ENCODE assay signal across 11 cellular contexts in the genomic region with DNA sequence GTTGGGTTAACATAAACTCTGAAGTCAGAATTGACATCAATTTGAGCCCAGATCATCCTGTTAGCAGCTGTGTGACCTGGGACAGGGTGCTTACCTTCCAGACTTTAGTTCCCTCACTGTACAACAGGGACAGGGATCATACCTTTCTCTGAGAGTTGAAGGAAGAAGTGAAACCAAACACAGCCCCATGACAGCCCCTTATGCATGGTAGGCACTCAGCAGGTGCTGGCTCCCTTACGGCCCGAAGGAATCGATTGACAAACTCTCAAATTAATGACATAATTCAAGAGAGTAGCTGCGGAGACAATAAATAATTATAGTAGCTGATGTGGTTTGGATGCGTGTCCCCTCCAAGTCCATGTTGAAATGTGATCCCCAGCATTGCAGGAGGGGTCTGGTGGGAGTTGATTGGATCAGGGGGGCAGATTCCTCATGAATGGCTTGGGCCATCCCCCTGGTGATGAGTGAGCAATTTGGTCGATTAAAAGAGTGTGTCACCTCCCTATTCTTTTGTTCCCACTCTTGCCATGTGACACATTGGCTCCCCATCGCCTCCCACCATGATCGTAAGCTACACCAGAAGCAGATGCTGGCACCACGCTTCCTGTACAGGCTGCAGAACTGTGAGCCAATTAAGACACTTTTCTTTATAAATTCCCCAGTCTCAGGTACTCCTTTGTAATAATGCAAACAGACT.
DNase-seq lines count a peak whose midpoint lies in the region; ATAC-seq, FAIRE-seq and TF ChIP-seq lines count a peak whose summit lies in the region.
"Had no signal": no experiment of that assay in that cellular context is flagged by ENCODE, and none has a peak within 500 bp of the region (broad histone marks: within the 10 kb centered on the region; RNA-seq: fewer than 3 reads in every experiment).

No MANE protein-coding gene starts in this region.

- no peak for TF ChIP-seq CTCF in activated B cell treated with CpG ODN at 0.5 μM for 24 hours (IDR thresholded peaks at IDR 0.05)
- TF ChIP-seq CTCF in kidney (IDR thresholded peaks at IDR 0.05; ENCODE audit: borderline replicate concordance, extremely low read depth, insufficient read depth), result no peak

- no peak for FAIRE-seq in HTR-8/SVneo (lab: Jason Lieb, UNC)
- FAIRE-seq in kidney (lab: Jason Lieb, UNC), result no peak
- FAIRE-seq: astrocyte had no signal

- DNase-seq in activated CD4-positive, alpha-beta T cell treated with anti-CD3 and anti-CD28 coated beads for 4 hours, result peak; percentile 22 to 29
- DNase-seq in activated CD4-positive, alpha-beta T cell treated with anti-CD3 and anti-CD28 coated beads, Interleukin-2, amount 50 U/mL, for 1 hour, result no peak
- DNase-seq in NAMALWA (ENCODE audit: low spot score), result peak; percentile 82
- DNase-seq in activated B cell treated with CpG ODN at 0.5 μM for 24 hours, result no peak
- peak; percentile 37 for DNase-seq in stimulated activated CD4-positive, alpha-beta T cell treated with anti-CD3 and anti-CD28 coated beads, Interleukin-4, amount 100 ng/mL, for 1 hour
- DNase-seq in HTR-8/SVneo (ENCODE audit: insufficient read length, low spot score), result no peak
- no peak for DNase-seq in kidney
- no peak for DNase-seq in activated T-helper 2 cell treated with anti-CD3 and anti-CD28 coated beads, Interferon-gamma antibody, Interleukin-2, Interleukin-4, amounts not matched to agents 10 μg/mL and 5 μg/mL and 100 μg/mL, durations not matched to agents 14 hours and 24 hours and 36 hours (ENCODE audit: low spot score)
- DNase-seq: heart right ventricle had no signal

- H3K27ac Mint-ChIP-seq in activated B cell treated with CpG ODN at 0.5 μM for 24 hours, result peak overlapping the region; percentile 86
- H3K27ac Mint-ChIP-seq in activated T-helper 2 cell treated with anti-CD3 and anti-CD28 coated beads, Interferon-gamma antibody, Interleukin-2, Interleukin-4, amounts not matched to agents 10 μg/mL and 5 μg/mL and 100 μg/mL, durations not matched to agents 14 hours and 24 hours and 36 hours, result no peak overlapping the region

- H3K4me3 ChIP-seq in kidney (ENCODE audit: low read length in 2 of 2), result no peak overlapping the region
- H3K4me3 ChIP-seq: heart right ventricle had no signal

- no peaks in the 10 kb centered on the region for H3K36me3 ChIP-seq in kidney (ENCODE audit: control insufficient read depth in 1 of 2, insufficient read depth in 2 of 2, low read length in 2 of 2)

- H3K9me3 Mint-ChIP-seq in activated B cell treated with CpG ODN at 0.5 μM for 24 hours, result no peaks in the 10 kb centered on the region
- no peaks in the 10 kb centered on the region for H3K9me3 Mint-ChIP-seq in activated T-helper 2 cell treated with anti-CD3 and anti-CD28 coated beads, Interferon-gamma antibody, Interleukin-2, Interleukin-4, amounts not matched to agents 10 μg/mL and 5 μg/mL and 100 μg/mL, durations not matched to agents 14 hours and 24 hours and 36 hours

- no peaks in the 10 kb centered on the region for H3K36me3 Mint-ChIP-seq in activated B cell treated with CpG ODN at 0.5 μM for 24 hours (ENCODE audit: low read depth)
- peaks cover 4% of the 10 kb centered on the region for H3K36me3 Mint-ChIP-seq in activated T-helper 2 cell treated with anti-CD3 and anti-CD28 coated beads, Interferon-gamma antibody, Interleukin-2, Interleukin-4, amounts not matched to agents 10 μg/mL and 5 μg/mL and 100 μg/mL, durations not matched to agents 14 hours and 24 hours and 36 hours (ENCODE audit: low read depth)

- CTCF ChIA-PET in activated B cell treated with CpG ODN at 0.5 μM for 24 hours (lab: Charles Lee), result interaction anchor here (2.1 kb wide), 1 partner anchor 33 kb away, joined by 16 read pairs; no protein-coding TSS in a partner anchor

- no peak overlapping the region for H3K27ac ChIP-seq in kidney (ENCODE audit: low read depth in 2 of 2, low read length in 2 of 2)
- H3K27ac ChIP-seq: heart right ventricle, parathyroid adenoma had no signal

- H3K4me3 Mint-ChIP-seq in activated B cell treated with CpG ODN at 0.5 μM for 24 hours, result peak overlapping the region; percentile 59
- no peak overlapping the region for H3K4me3 Mint-ChIP-seq in activated T-helper 2 cell treated with anti-CD3 and anti-CD28 coated beads, Interferon-gamma antibody, Interleukin-2, Interleukin-4, amounts not matched to agents 10 μg/mL and 5 μg/mL and 100 μg/mL, durations not matched to agents 14 hours and 24 hours and 36 hours (ENCODE audit: low read depth)

- POLR2A ChIA-PET in activated B cell treated with CpG ODN at 0.5 μM for 24 hours (lab: Charles Lee), result interaction anchor here (0.7 to 2.1 kb wide), 4 partner anchors 33 to 73 kb away, joined by 3 to 14 read pairs (median 8); a partner anchor contains a TSS

- peak; percentile 74 for ATAC-seq in activated B cell treated with CpG ODN at 0.5 μM for 24 hours (ENCODE audit: low read depth)
- ATAC-seq: heart right ventricle had no signal

- H3K9me3 ChIP-seq in kidney (ENCODE audit: control insufficient read depth in 1 of 2, low read length in 2 of 2), result no peaks in the 10 kb centered on the region

- H3K9ac ChIP-seq in kidney (ENCODE audit: low read length in 2 of 2), result no peak overlapping the region
- H3K9ac ChIP-seq: parathyroid adenoma had no signal

- peaks cover 16 to 23% of the 10 kb centered on the region in 2 donors for H3K4me1 ChIP-seq in kidney (ENCODE audit: control insufficient read depth in 1 of 2, insufficient read depth in 1 of 2, low read depth in 1 of 2, low read length in 2 of 2)

- intact Hi-C loops in activated B cell treated with CpG ODN at 0.5 μM for 24 hours (cut with micrococcal nuclease), result loop anchor here (1.0 to 2.0 kb wide), 2 partner anchors 35 to 43 kb away; no protein-coding TSS in a partner anchor
- intact Hi-C loops in kidney (cut with DNase I), result no loop called here
- intact Hi-C loops in activated T-helper 2 cell treated with anti-CD3 and anti-CD28 coated beads, Interferon-gamma antibody, Interleukin-2, Interleukin-4, amounts not matched to agents 10 μg/mL and 5 μg/mL and 100 μg/mL, durations not matched to agents 14 hours and 24 hours and 36 hours (cut with micrococcal nuclease), result no loop called here

- peaks cover 78% of the 10 kb centered on the region for H3K4me1 Mint-ChIP-seq in activated B cell treated with CpG ODN at 0.5 μM for 24 hours
- H3K4me1 Mint-ChIP-seq in activated T-helper 2 cell treated with anti-CD3 and anti-CD28 coated beads, Interferon-gamma antibody, Interleukin-2, Interleukin-4, amounts not matched to agents 10 μg/mL and 5 μg/mL and 100 μg/mL, durations not matched to agents 14 hours and 24 hours and 36 hours (ENCODE audit: low read depth), result peaks cover 40% of the 10 kb centered on the region

- H3K27me3 Mint-ChIP-seq in activated B cell treated with CpG ODN at 0.5 μM for 24 hours, result no peaks in the 10 kb centered on the region
- no peaks in the 10 kb centered on the region for H3K27me3 Mint-ChIP-seq in activated T-helper 2 cell treated with anti-CD3 and anti-CD28 coated beads, Interferon-gamma antibody, Interleukin-2, Interleukin-4, amounts not matched to agents 10 μg/mL and 5 μg/mL and 100 μg/mL, durations not matched to agents 14 hours and 24 hours and 36 hours (ENCODE audit: low read depth)

Comparison
In these comparisons a context has a peak if more than half of its experiments do, and no peak if none do; other contexts are left out.
1. DNase-seq: peak in activated CD4-positive, alpha-beta T cell treated with anti-CD3 and anti-CD28 coated beads for 4 hours (2 of 2), NAMALWA (single experiment) and stimulated activated CD4-positive, alpha-beta T cell treated with anti-CD3 and anti-CD28 coated beads, Interleukin-4, amount 100 ng/mL, for 1 hour (single experiment); none in activated CD4-positive, alpha-beta T cell treated with anti-CD3 and anti-CD28 coated beads, Interleukin-2, amount 50 U/mL, for 1 hour (single experiment), activated B cell treated with CpG ODN at 0.5 μM for 24 hours (single experiment), HTR-8/SVneo (single experiment), kidney (single experiment) and activated T-helper 2 cell treated with anti-CD3 and anti-CD28 coated beads, Interferon-gamma antibody, Interleukin-2, Interleukin-4, amounts not matched to agents 10 μg/mL and 5 μg/mL and 100 μg/mL, durations not matched to agents 14 hours and 24 hours and 36 hours (single experiment).